Comparison of ENCODE assay signal across 8 cellular contexts in the genomic region with DNA sequence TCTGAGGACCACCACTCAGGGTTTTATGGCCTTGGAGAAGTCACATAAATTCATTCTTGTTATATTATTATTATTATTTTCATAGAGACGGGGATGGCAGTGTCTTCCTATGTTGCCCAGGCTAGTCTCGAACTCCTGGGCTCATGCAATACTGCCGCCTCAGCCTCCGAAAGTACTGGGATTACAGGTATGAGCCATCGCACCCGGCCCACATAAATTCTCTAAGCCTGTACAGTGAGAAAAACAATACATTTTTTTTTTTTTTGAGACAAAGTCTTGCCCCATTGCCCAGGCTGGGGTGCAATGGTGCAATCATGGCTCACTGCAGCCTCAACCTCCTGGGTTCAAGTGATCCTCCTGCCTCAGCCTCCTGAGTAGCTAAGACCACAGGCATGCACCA. TPM values are rescaled to one million over a fixed set of nuclear protein-coding genes. Genes with fewer than 3 reads are reported as not detected.
DNase-seq lines count a peak whose midpoint lies in the region; ATAC-seq and TF ChIP-seq lines count a peak whose summit lies in the region.

No MANE protein-coding gene starts in this region.

- no peak for TF ChIP-seq EP300 in esophagus muscularis mucosa (IDR thresholded peaks at IDR 0.05)

- 98% methylated on average over 6 of the region's 6 CpGs for WGBS in esophagus muscularis mucosa

- TF ChIP-seq CTCF in RWPE2 (IDR thresholded peaks at IDR 0.05; ENCODE audit: poor library complexity, severe bottlenecking) (no peak), esophagus muscularis mucosa (IDR thresholded peaks at IDR 0.05) (no peak)

- intact Hi-C loops in esophagus muscularis mucosa (cut with DNase I), result no loop called here

- no peak overlapping the region for H3K27ac Mint-ChIP-seq in activated T-cell treated with anti-CD3 and anti-CD28 coated beads, Interleukin-2, amount 50 U/mL, for 72 hours
- H3K27ac Mint-ChIP-seq in stimulated activated memory B cell treated with anti-CD40 and anti-IgM and Interleukin-4, amounts not matched to agents 10 μg/mL and 1 μg/mL and 100 μg/mL, for 72 hours, result peak overlapping the region; percentile 96

- H3K27ac ChIP-seq in RWPE2 (ENCODE audit: poor library complexity, severe bottlenecking) (peak overlapping the region; percentile 48), esophagus muscularis mucosa (replicated peaks in 1 of 4) (peak overlapping the region in 1 of 4 donors; percentile 89)

- H3K4me3 ChIP-seq in RWPE2 (ENCODE audit: severe bottlenecking) (peak overlapping the region; percentile 62), esophagus muscularis mucosa (peak overlapping the region; percentile 81 to 95 (median 94))

- no peaks in the 10 kb centered on the region for H3K9me3 ChIP-seq in RWPE2 (ENCODE audit: severe bottlenecking)
- no peaks in the 10 kb centered on the region for H3K9me3 ChIP-seq in esophagus muscularis mucosa

- peak overlapping the region; percentile 21 for H3K4me3 Mint-ChIP-seq in activated T-cell treated with anti-CD3 and anti-CD28 coated beads, Interleukin-2, amount 50 U/mL, for 4 hours
- H3K4me3 Mint-ChIP-seq in activated T-cell treated with anti-CD3 and anti-CD28 coated beads, Interleukin-2, amount 50 U/mL, for 72 hours, result peak overlapping the region in 1 of 2 donors; percentile 8
- no peak overlapping the region for H3K4me3 Mint-ChIP-seq in stimulated activated memory B cell treated with anti-CD40 and anti-IgM and Interleukin-4, amounts not matched to agents 10 μg/mL and 1 μg/mL and 100 μg/mL, for 72 hours

- no peak for DNase-seq in activated T-cell treated with anti-CD3 and anti-CD28 coated beads, Interleukin-2, amount 50 U/mL, for 4 hours
- no peak for DNase-seq in activated T-cell treated with anti-CD3 and anti-CD28 coated beads, Interleukin-2, amount 50 U/mL, for 72 hours
- no peak for DNase-seq in RWPE2 (ENCODE audit: low spot score)
- DNase-seq in esophagus muscularis mucosa (ENCODE audit: extremely low spot score), result no peak
- no peak for DNase-seq in NCI-H446 (lab: John Stamatoyannopoulos, UW)
- no peak for DNase-seq in NOMO-1 (lab: John Stamatoyannopoulos, UW; ENCODE audit: unreplicated experiment in 2 of 2)

- no peaks in the 10 kb centered on the region for H3K27me3 Mint-ChIP-seq in activated T-cell treated with anti-CD3 and anti-CD28 coated beads, Interleukin-2, amount 50 U/mL, for 4 hours (ENCODE audit: low read depth)
- H3K27me3 Mint-ChIP-seq in activated T-cell treated with anti-CD3 and anti-CD28 coated beads, Interleukin-2, amount 50 U/mL, for 72 hours (ENCODE audit: low read depth), result no peaks in the 10 kb centered on the region
- peaks cover 3% of the 10 kb centered on the region for H3K27me3 Mint-ChIP-seq in stimulated activated memory B cell treated with anti-CD40 and anti-IgM and Interleukin-4, amounts not matched to agents 10 μg/mL and 1 μg/mL and 100 μg/mL, for 72 hours

- peaks cover 10% of the 10 kb centered on the region for H3K36me3 Mint-ChIP-seq in activated T-cell treated with anti-CD3 and anti-CD28 coated beads, Interleukin-2, amount 50 U/mL, for 4 hours (ENCODE audit: insufficient read depth)
- peaks cover 6 to 10% of the 10 kb centered on the region in 2 donors for H3K36me3 Mint-ChIP-seq in activated T-cell treated with anti-CD3 and anti-CD28 coated beads, Interleukin-2, amount 50 U/mL, for 72 hours (ENCODE audit: insufficient read depth in 2 of 2)
- H3K36me3 Mint-ChIP-seq in stimulated activated memory B cell treated with anti-CD40 and anti-IgM and Interleukin-4, amounts not matched to agents 10 μg/mL and 1 μg/mL and 100 μg/mL, for 72 hours, result no peaks in the 10 kb centered on the region

- no peaks in the 10 kb centered on the region for H3K9me3 Mint-ChIP-seq in activated T-cell treated with anti-CD3 and anti-CD28 coated beads, Interleukin-2, amount 50 U/mL, for 4 hours
- H3K9me3 Mint-ChIP-seq in activated T-cell treated with anti-CD3 and anti-CD28 coated beads, Interleukin-2, amount 50 U/mL, for 72 hours, result no peaks in the 10 kb centered on the region
- H3K9me3 Mint-ChIP-seq in stimulated activated memory B cell treated with anti-CD40 and anti-IgM and Interleukin-4, amounts not matched to agents 10 μg/mL and 1 μg/mL and 100 μg/mL, for 72 hours, result no peaks in the 10 kb centered on the region

- H3K36me3 ChIP-seq in RWPE2 (ENCODE audit: low read depth), result peaks cover 4% of the 10 kb centered on the region
- peaks cover 0 to 3% (median 0%) of the 10 kb centered on the region in 4 donors for H3K36me3 ChIP-seq in esophagus muscularis mucosa

- no peak for TF ChIP-seq POLR2A in esophagus muscularis mucosa (IDR thresholded peaks at IDR 0.05; ENCODE audit: low read depth)

- H3K27me3 ChIP-seq in RWPE2 (ENCODE audit: insufficient read depth, poor library complexity, severe bottlenecking), result no peaks in the 10 kb centered on the region
- no peaks in the 10 kb centered on the region for H3K27me3 ChIP-seq in esophagus muscularis mucosa

- ATAC-seq in activated T-cell treated with anti-CD3 and anti-CD28 coated beads, Interleukin-2, amount 50 U/mL, for 4 hours, result no peak
- ATAC-seq in activated T-cell treated with anti-CD3 and anti-CD28 coated beads, Interleukin-2, amount 50 U/mL, for 72 hours (replicated peaks in 1 of 2), result no peak
- ATAC-seq in RWPE2 (ENCODE audit: low read depth) (no peak), HG02884 (IDR thresholded peaks at IDR 0.05; ENCODE audit: unreplicated experiment) (no peak)
- ATAC-seq in stimulated activated memory B cell treated with anti-CD40 and anti-IgM and Interleukin-4, amounts not matched to agents 10 μg/mL and 1 μg/mL and 100 μg/mL, for 72 hours, result no peak

- H3K4me1 Mint-ChIP-seq in activated T-cell treated with anti-CD3 and anti-CD28 coated beads, Interleukin-2, amount 50 U/mL, for 4 hours (ENCODE audit: low read depth), result peaks cover 41% of the 10 kb centered on the region
- peaks cover 39% of the 10 kb centered on the region for H3K4me1 Mint-ChIP-seq in activated T-cell treated with anti-CD3 and anti-CD28 coated beads, Interleukin-2, amount 50 U/mL, for 72 hours (ENCODE audit: low read depth)
- peaks cover 36% of the 10 kb centered on the region for H3K4me1 Mint-ChIP-seq in stimulated activated memory B cell treated with anti-CD40 and anti-IgM and Interleukin-4, amounts not matched to agents 10 μg/mL and 1 μg/mL and 100 μg/mL, for 72 hours

- peaks cover 7% of the 10 kb centered on the region for H3K4me1 ChIP-seq in RWPE2 (ENCODE audit: insufficient read depth, poor library complexity, severe bottlenecking)
- H3K4me1 ChIP-seq in esophagus muscularis mucosa, result peaks cover 27 to 47% (median 46%) of the 10 kb centered on the region in 4 donors

RNA-seq across cellular contexts. Expression of gene FASTKD5, which starts 0.8 kb away (rescaled TPM):
- total RNA-seq in activated T-cell treated with anti-CD3 and anti-CD28 coated beads, Interleukin-2, amount 50 U/mL, for 4 hours, result 10 to 100 TPM; 27.7 to 29.9 (median 28.0) TPM
- 10 to 100 TPM; 22.1 to 22.6 TPM for total RNA-seq in activated T-cell treated with anti-CD3 and anti-CD28 coated beads, Interleukin-2, amount 50 U/mL, for 72 hours
- total RNA-seq in esophagus muscularis mucosa, result 10 to 100 TPM; 10.8 to 15.7 (median 14.3) TPM

RNA-seq across cellular contexts. Expression of gene UBOX5, which starts 0.8 kb away (rescaled TPM):
- 1 to 10 TPM; 4.1 to 5.7 (median 5.2) TPM for total RNA-seq in activated T-cell treated with anti-CD3 and anti-CD28 coated beads, Interleukin-2, amount 50 U/mL, for 4 hours
- total RNA-seq in activated T-cell treated with anti-CD3 and anti-CD28 coated beads, Interleukin-2, amount 50 U/mL, for 72 hours, result 1 to 10 TPM; 7.8 to 9.6 TPM
- 10 to 100 TPM in 1 of 4 donors, 1 to 10 TPM in 3; 5.8 to 10.3 (median 7.6) TPM for total RNA-seq in esophagus muscularis mucosa

RNA-seq across cellular contexts. Expression of gene LZTS3, which starts 12.9 kb away (rescaled TPM):
- 1 to 10 TPM in 1 of 3 donors, under 1 TPM in 2; 0.46 to 1.1 (median 0.61) TPM for total RNA-seq in activated T-cell treated with anti-CD3 and anti-CD28 coated beads, Interleukin-2, amount 50 U/mL, for 4 hours
- total RNA-seq in activated T-cell treated with anti-CD3 and anti-CD28 coated beads, Interleukin-2, amount 50 U/mL, for 72 hours, result 1 to 10 TPM; 3.1 to 3.5 TPM
- 10 to 100 TPM in 3 of 4 donors, 1 to 10 TPM in 1; 8.3 to 20.0 (median 15.3) TPM for total RNA-seq in esophagus muscularis mucosa

RNA-seq across cellular contexts. Expression of gene DDRGK1, which starts 44.1 kb away (rescaled TPM):
- 10 to 100 TPM; 65.4 to 75.8 (median 68.9) TPM for total RNA-seq in activated T-cell treated with anti-CD3 and anti-CD28 coated beads, Interleukin-2, amount 50 U/mL, for 4 hours
- total RNA-seq in activated T-cell treated with anti-CD3 and anti-CD28 coated beads, Interleukin-2, amount 50 U/mL, for 72 hours, result 10 to 100 TPM; 83.6 to 89.3 TPM
- total RNA-seq in esophagus muscularis mucosa, result 10 to 100 TPM; 64.4 to 86.0 (median 69.7) TPM

RNA-seq across cellular contexts. Expression of gene ITPA, which starts 48.9 kb away (rescaled TPM):
- 100 to 1,000 TPM; 106 to 138 (median 130) TPM for total RNA-seq in activated T-cell treated with anti-CD3 and anti-CD28 coated beads, Interleukin-2, amount 50 U/mL, for 4 hours
- 10 to 100 TPM; 66.0 to 67.0 TPM for total RNA-seq in activated T-cell treated with anti-CD3 and anti-CD28 coated beads, Interleukin-2, amount 50 U/mL, for 72 hours
- 10 to 100 TPM; 18.7 to 30.0 (median 27.8) TPM for total RNA-seq in esophagus muscularis mucosa
